Comparison of ENCODE assay signal across 21 cellular contexts in the genomic region with DNA sequence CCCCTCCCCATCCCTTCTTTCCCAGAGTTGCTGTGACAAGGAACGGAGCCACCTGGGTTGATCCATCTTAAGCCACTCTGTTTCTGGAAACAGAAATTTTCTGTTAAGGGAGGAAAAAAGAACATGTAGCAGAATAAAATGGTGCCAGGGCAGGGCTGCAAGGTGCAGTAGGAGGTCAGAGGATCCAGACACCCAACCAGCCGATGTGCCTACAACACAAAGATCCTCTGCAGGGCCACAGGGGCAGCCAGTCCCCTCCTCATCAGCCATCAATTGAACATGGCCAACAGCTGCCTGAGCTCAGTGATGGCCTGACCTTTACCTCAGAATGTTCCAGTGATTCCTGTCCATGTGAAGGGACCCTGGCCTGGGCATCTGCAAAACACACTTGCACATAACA. TPM values are rescaled to one million over a fixed set of nuclear protein-coding genes. Genes with fewer than 3 reads are reported as not detected.
"Had no signal": no experiment of that assay in that cellular context is flagged by ENCODE, and none has a peak within 500 bp of the region (broad histone marks: within the 10 kb centered on the region; RNA-seq: fewer than 3 reads in every experiment).

No MANE protein-coding gene starts in this region.

- H3K9me3 ChIP-seq: MG63, SJCRH30, SK-N-SH had no signal

- H3K4me2 ChIP-seq: SK-N-SH had no signal

- H3K36me3 ChIP-seq: MG63 had no signal

- ATAC-seq: HepG2 had no signal

- H3K4me3 ChIP-seq: MG63, SJCRH30 had no signal

- H3K9ac ChIP-seq: SK-N-SH had no signal

- DNase-seq: IMR-90, Karpas-422, KG1, MG63, NCI-H1092, NCI-H1105 treated with DMSO at 0.1 percent for 48 hours, NCI-H1417 treated with DMSO at 0.1 percent for 48 hours, NCI-H146, NCI-H1694 treated with DMSO at 0.1 percent for 48 hours, NCI-H1930, NCI-H2081, NCI-H2107, NCI-H524, NCI-H69, NCI-H774, RPMI8226, SHP77 treated with DMSO at 0.1 percent for 48 hours, SJCRH30, SK-N-SH, SW 1271 had no signal

- H3K27me3 ChIP-seq: MG63, SJCRH30 had no signal

RNA-seq across cellular contexts. Expression of a gene that starts 11.9 kb away (rescaled TPM):
- total RNA-seq: HepG2 had no signal
